1 cellular context compared by ENCODE assay signal in the genomic region with DNA sequence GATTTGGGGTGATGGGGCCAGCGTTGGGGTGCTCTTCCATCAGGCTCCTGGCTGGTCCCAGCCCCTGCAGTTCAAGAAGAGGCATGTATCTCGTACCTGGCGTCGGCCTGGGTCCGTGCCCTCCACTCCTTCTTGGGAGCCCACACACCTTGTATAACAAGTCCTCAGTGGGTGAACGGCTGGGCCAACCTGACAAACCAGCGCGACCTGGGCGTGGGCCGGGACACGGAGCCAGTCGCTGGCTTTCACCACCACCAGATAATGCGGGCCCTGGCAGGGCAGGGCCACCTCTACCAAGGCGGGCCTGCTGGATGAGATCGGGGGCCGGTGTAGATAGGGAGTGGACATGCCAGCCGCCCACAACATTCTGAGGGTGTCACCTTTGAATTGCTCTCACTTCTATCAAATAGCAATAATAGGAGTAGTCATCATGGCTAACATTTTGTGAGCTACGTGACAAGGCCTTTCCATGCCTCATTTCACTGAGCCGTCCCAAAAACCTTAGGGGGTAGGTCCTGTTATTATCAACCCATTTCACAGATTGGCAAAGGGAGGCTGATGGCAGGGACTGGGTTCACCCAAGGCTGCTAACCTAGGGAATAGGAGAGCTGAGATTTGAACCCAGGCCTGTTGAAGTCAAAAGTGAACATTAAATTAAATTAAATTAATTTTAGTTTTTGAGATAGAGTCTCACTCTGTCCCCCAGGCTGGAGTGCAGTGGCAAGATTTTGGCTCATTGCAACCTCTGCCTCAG.
TF ChIP-seq lines count a peak whose summit lies in the region.

No MANE protein-coding gene starts in this region.

TF ChIP-seq in K562, 482 proteins besides CTCF, POLR2A, EP300 and RAD21:
- peak; percentile 68 for TF ChIP-seq RBM25 (IDR thresholded peaks at IDR 0.05; ENCODE audit: low read depth, low read length, severe bottlenecking)
- TF ChIP-seq, protein P1, sequence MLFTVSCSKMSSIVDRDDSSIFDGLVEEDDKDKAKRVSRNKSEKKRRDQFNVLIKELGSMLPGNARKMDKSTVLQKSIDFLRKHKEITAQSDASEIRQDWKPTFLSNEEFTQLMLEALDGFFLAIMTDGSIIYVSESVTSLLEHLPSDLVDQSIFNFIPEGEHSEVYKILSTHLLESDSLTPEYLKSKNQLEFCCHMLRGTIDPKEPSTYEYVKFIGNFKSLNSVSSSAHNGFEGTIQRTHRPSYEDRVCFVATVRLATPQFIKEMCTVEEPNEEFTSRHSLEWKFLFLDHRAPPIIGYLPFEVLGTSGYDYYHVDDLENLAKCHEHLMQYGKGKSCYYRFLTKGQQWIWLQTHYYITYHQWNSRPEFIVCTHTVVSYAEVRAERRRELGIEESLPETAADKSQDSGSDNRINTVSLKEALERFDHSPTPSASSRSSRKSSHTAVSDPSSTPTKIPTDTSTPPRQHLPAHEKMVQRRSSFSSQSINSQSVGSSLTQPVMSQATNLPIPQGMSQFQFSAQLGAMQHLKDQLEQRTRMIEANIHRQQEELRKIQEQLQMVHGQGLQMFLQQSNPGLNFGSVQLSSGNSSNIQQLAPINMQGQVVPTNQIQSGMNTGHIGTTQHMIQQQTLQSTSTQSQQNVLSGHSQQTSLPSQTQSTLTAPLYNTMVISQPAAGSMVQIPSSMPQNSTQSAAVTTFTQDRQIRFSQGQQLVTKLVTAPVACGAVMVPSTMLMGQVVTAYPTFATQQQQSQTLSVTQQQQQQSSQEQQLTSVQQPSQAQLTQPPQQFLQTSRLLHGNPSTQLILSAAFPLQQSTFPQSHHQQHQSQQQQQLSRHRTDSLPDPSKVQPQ (CRISPR knock-in tag; IDR thresholded peaks at IDR 0.05; ENCODE audit: borderline replicate concordance) = no peak
